ENCODE assay signal across 1 cellular context in genomic region chr9:134025606-134026541, GRCh38.
TF ChIP-seq lines count a peak whose summit lies in the region.

No MANE protein-coding gene starts in this region.

TF ChIP-seq in HepG2, 621 proteins besides CTCF, POLR2A, EP300 and RAD21 (continued from another document and continues in another):
- no peak; the same call in 1 of the 2 replicates for TF ChIP-seq SIN3A (IDR thresholded peaks at IDR 0.05; ENCODE audit: borderline replicate concordance, low read depth, low read length)
- TF ChIP-seq MEIS1 (CRISPR knock-in tag; IDR thresholded peaks at IDR 0.05; ENCODE audit: borderline replicate concordance): no peak
- no peak for TF ChIP-seq ATF1 (CRISPR knock-in tag; IDR thresholded peaks at IDR 0.05)
- no peak for TF ChIP-seq ZNF577 (CRISPR knock-in tag; IDR thresholded peaks at IDR 0.05; ENCODE audit: borderline replicate concordance, low read depth)
- TF ChIP-seq ZKSCAN1 (IDR thresholded peaks at IDR 0.05; ENCODE audit: low read length): no peak
- no peak for TF ChIP-seq DNMT1 (CRISPR knock-in tag; IDR thresholded peaks at IDR 0.05)
- TF ChIP-seq TCF12 (IDR thresholded peaks at IDR 0.05): no peak
- TF ChIP-seq TCF12 (CRISPR knock-in tag; IDR thresholded peaks at IDR 0.05): 0 out of 2 replicates have a peak, but pooled peaks have one; percentile 29
- peak; percentile 32; the same call in 1 of the 2 replicates for TF ChIP-seq ZNF547 (CRISPR knock-in tag; IDR thresholded peaks at IDR 0.05)
- no peak for TF ChIP-seq ZNF496 (CRISPR knock-in tag; IDR thresholded peaks at IDR 0.05; ENCODE audit: insufficient replicate concordance)
- no peak for TF ChIP-seq ZNF883 (CRISPR knock-in tag; IDR thresholded peaks at IDR 0.05; ENCODE audit: not compliant biosample characterization)
- TF ChIP-seq ZBTB46 (CRISPR knock-in tag; IDR thresholded peaks at IDR 0.05; ENCODE audit: borderline replicate concordance): 0 out of 2 replicates have a peak, but pooled peaks have one; percentile 40
- no peak for TF ChIP-seq ZBTB37 (CRISPR knock-in tag; IDR thresholded peaks at IDR 0.05)
- peak; percentile 31; the same call in 1 of the 2 replicates for TF ChIP-seq ZNF777 (CRISPR knock-in tag; IDR thresholded peaks at IDR 0.05)
- no peak for TF ChIP-seq ZNF12 (CRISPR knock-in tag; IDR thresholded peaks at IDR 0.05)
- TF ChIP-seq FOXM1 (CRISPR knock-in tag; IDR thresholded peaks at IDR 0.05): no peak
- TF ChIP-seq MYNN (CRISPR knock-in tag; IDR thresholded peaks at IDR 0.05; ENCODE audit: low read depth): no peak
- TF ChIP-seq ZBTB3 (CRISPR knock-in tag; IDR thresholded peaks at IDR 0.05; ENCODE audit: borderline replicate concordance, low read depth): no peak
- TF ChIP-seq NCOA2 (CRISPR knock-in tag; IDR thresholded peaks at IDR 0.05): no peak
- no peak for TF ChIP-seq ZNF747 (CRISPR knock-in tag; IDR thresholded peaks at IDR 0.05; ENCODE audit: borderline replicate concordance)
- TF ChIP-seq ZBTB49 (CRISPR knock-in tag; IDR thresholded peaks at IDR 0.05; ENCODE audit: borderline replicate concordance): no peak
- TF ChIP-seq ZNF563 (CRISPR knock-in tag; IDR thresholded peaks at IDR 0.05): no peak
- TF ChIP-seq SRSF9 (IDR thresholded peaks at IDR 0.05; ENCODE audit: borderline replicate concordance, insufficient read depth, low read depth, low read length, poor library complexity, severe bottlenecking): no peak
- TF ChIP-seq ZBTB40 (IDR thresholded peaks at IDR 0.05): no peak
- TF ChIP-seq ZBTB40 (CRISPR knock-in tag; IDR thresholded peaks at IDR 0.05): no peak
- no peak for TF ChIP-seq ZEB1 (IDR thresholded peaks at IDR 0.05; ENCODE audit: insufficient replicate concordance, low read depth)
- TF ChIP-seq MTF1 (CRISPR knock-in tag; IDR thresholded peaks at IDR 0.05): no peak
- no peak for TF ChIP-seq DNMT3B (CRISPR knock-in tag; conservative IDR thresholded peaks at IDR 0.05)
- no peak for TF ChIP-seq ZFP37 (CRISPR knock-in tag; IDR thresholded peaks at IDR 0.05; ENCODE audit: borderline replicate concordance)
- no peak for TF ChIP-seq ZFP1 (CRISPR knock-in tag; IDR thresholded peaks at IDR 0.05)
- TF ChIP-seq KAT8 (CRISPR knock-in tag; IDR thresholded peaks at IDR 0.05): peak; percentile 27; the same call in 1 of the 2 replicates
- TF ChIP-seq TRAFD1 (CRISPR knock-in tag; IDR thresholded peaks at IDR 0.05; ENCODE audit: borderline replicate concordance): no peak
- TF ChIP-seq ZNF264 (CRISPR knock-in tag; IDR thresholded peaks at IDR 0.05): no peak
- TF ChIP-seq ZFX (CRISPR knock-in tag; IDR thresholded peaks at IDR 0.05; ENCODE audit: low read depth): peak; percentile 58
- TF ChIP-seq ZNF510 (CRISPR knock-in tag; IDR thresholded peaks at IDR 0.05; ENCODE audit: low read depth): no peak
- no peak; the same call in 1 of the 2 replicates for TF ChIP-seq HIVEP1 (CRISPR knock-in tag; IDR thresholded peaks at IDR 0.05)
- no peak for TF ChIP-seq SALL2 (CRISPR knock-in tag; IDR thresholded peaks at IDR 0.05)
- TF ChIP-seq ZNF17 (CRISPR knock-in tag; IDR thresholded peaks at IDR 0.05): no peak
- no peak for TF ChIP-seq ZBTB34 (CRISPR knock-in tag; IDR thresholded peaks at IDR 0.05)
- peak; percentile 57 for TF ChIP-seq ELF1 (CRISPR knock-in tag; IDR thresholded peaks at IDR 0.05)
- TF ChIP-seq GABPB1 (CRISPR knock-in tag; IDR thresholded peaks at IDR 0.05): peak; percentile 84
- TF ChIP-seq ZNF678 (CRISPR knock-in tag; IDR thresholded peaks at IDR 0.05): no peak
- peak; percentile 65 for TF ChIP-seq ZBTB7B (CRISPR knock-in tag; IDR thresholded peaks at IDR 0.05)
- no peak for TF ChIP-seq SMAD3 (CRISPR knock-in tag; IDR thresholded peaks at IDR 0.05)
- TF ChIP-seq NCOA1 (CRISPR knock-in tag; IDR thresholded peaks at IDR 0.05): no peak
- TF ChIP-seq XRCC5 (optimal IDR thresholded peaks at IDR 0.05; ENCODE audit: low read length): peak; percentile 49
- TF ChIP-seq JUND (CRISPR knock-in tag; IDR thresholded peaks at IDR 0.05): no peak
- TF ChIP-seq RFX5 (IDR thresholded peaks at IDR 0.05; ENCODE audit: low read depth, low read length): no peak
- TF ChIP-seq ZNF546 (CRISPR knock-in tag; conservative IDR thresholded peaks at IDR 0.05): no peak
- peak; percentile 69 for TF ChIP-seq ZFY (CRISPR knock-in tag; IDR thresholded peaks at IDR 0.05)
- TF ChIP-seq POLR2AphosphoS2 (IDR thresholded peaks at IDR 0.05; ENCODE audit: low read depth, low read length): no peak
- no peak for TF ChIP-seq ZNF18 (CRISPR knock-in tag; IDR thresholded peaks at IDR 0.05; ENCODE audit: insufficient replicate concordance)
